In genomic region chr6:111228094-111228493, GRCh38 we compare ENCODE assay signal across 18 cellular contexts.
A peak's percentile ranks its signal among the peaks of the same experiment; 100 is the strongest.
DNase-seq lines count a peak whose midpoint lies in the region; TF ChIP-seq lines count a peak whose summit lies in the region.
"Had no signal": no experiment of that assay in that cellular context is flagged by ENCODE, and none has a peak within 500 bp of the region (broad histone marks: within the 10 kb centered on the region; RNA-seq: fewer than 3 reads in every experiment).

No MANE protein-coding gene starts in this region.

- no peaks in the 10 kb centered on the region for H3K79me2 ChIP-seq in GM23248 (ENCODE audit: insufficient read depth)

- no peak overlapping the region for H4K8ac ChIP-seq in mesenchymal stem cell (ENCODE audit: low read length)

- no peak for TF ChIP-seq POLR2A in esophagus squamous epithelium (IDR thresholded peaks at IDR 0.05)

- no peaks in the 10 kb centered on the region for H4K20me1 ChIP-seq in GM23248 (ENCODE audit: insufficient read depth)
- H4K20me1 ChIP-seq: BLaER1 had no signal

- H3K9me3 ChIP-seq in GM23248 (ENCODE audit: low read depth) (no peaks in the 10 kb centered on the region), SJCRH30 (replicated peaks) (no peaks in the 10 kb centered on the region), esophagus squamous epithelium (no peaks in the 10 kb centered on the region), mesenchymal stem cell (ENCODE audit: control insufficient read depth, low read length) (no peaks in the 10 kb centered on the region)
- H3K9me3 ChIP-seq: BLaER1, upper lobe of right lung had no signal

- in situ Hi-C loops in GM23248 (cut with MboI) = no loop called here

- TF ChIP-seq CTCF in esophagus squamous epithelium (IDR thresholded peaks at IDR 0.05) (no peak), mesothelial cell of epicardium (IDR thresholded peaks at IDR 0.05; ENCODE audit: unreplicated experiment) (no peak)

- no peak overlapping the region for H3K27ac Mint-ChIP-seq in mesothelial cell of epicardium
- H3K27ac Mint-ChIP-seq in activated T-helper 2 cell treated with anti-CD3 and anti-CD28 coated beads, Interferon-gamma antibody, Interleukin-2, Interleukin-4, amounts not matched to agents 10 μg/mL and 5 μg/mL and 100 μg/mL, durations not matched to agents 14 hours and 24 hours and 36 hours = no peak overlapping the region
- H3K27ac Mint-ChIP-seq: activated naive CD8-positive, alpha-beta T cell treated with anti-CD3 and anti-CD28 coated beads for 36 hours; T-cell had no signal

- H3K9ac ChIP-seq in GM23248 = peak overlapping the region; percentile 4; the same call in 1 of the 2 replicates
- H3K9ac ChIP-seq in mesenchymal stem cell (ENCODE audit: low read length) = peak overlapping the region; percentile 35
- H3K9ac ChIP-seq: BLaER1 had no signal

- H3K4me1 ChIP-seq in GM23248 (ENCODE audit: insufficient read depth) (peaks cover 42% of the 10 kb centered on the region), SJCRH30 (peaks cover 18% of the 10 kb centered on the region), esophagus squamous epithelium (peaks cover 0 to 18% (median 0%) of the 10 kb centered on the region in 3 donors), mesenchymal stem cell (ENCODE audit: control insufficient read depth, insufficient read depth, low read depth, low read length) (no peaks in the 10 kb centered on the region)
- H3K4me1 ChIP-seq: BLaER1 had no signal

- H3K36me3 ChIP-seq in GM23248 (ENCODE audit: low read depth) (no peaks in the 10 kb centered on the region), SJCRH30 (no peaks in the 10 kb centered on the region), esophagus squamous epithelium (no peaks in the 10 kb centered on the region), mesenchymal stem cell (ENCODE audit: control insufficient read depth in 1 of 2, insufficient read depth in 2 of 2, low read depth in 1 of 2, low read length in 2 of 2) (no peaks in the 10 kb centered on the region)
- H3K36me3 ChIP-seq: BLaER1, upper lobe of right lung had no signal

- no peak overlapping the region for H4K91ac ChIP-seq in mesenchymal stem cell (ENCODE audit: low read length)

- H3K27me3 ChIP-seq in GM23248 (replicated peaks; ENCODE audit: insufficient read depth) (no peaks in the 10 kb centered on the region), SJCRH30 (no peaks in the 10 kb centered on the region), esophagus squamous epithelium (no peaks in the 10 kb centered on the region), mesenchymal stem cell (ENCODE audit: control insufficient read depth in 1 of 2, insufficient read depth in 1 of 2, low read length in 2 of 2) (no peaks in the 10 kb centered on the region)
- H3K27me3 ChIP-seq: BLaER1, upper lobe of right lung had no signal

- 44 to 54% methylated on average over 2 of the region's 2 CpGs for WGBS in GM23248 (ENCODE audit: low coverage in 1 of 2, low lambda C conversion rate in 2 of 2, missing lambda C conversion rate in 2 of 2), 2 experiments
- WGBS in esophagus squamous epithelium, 2 donors = 50 to 63% methylated on average over 2 of the region's 2 CpGs
- no CpG with 5 or more reads among the region's 2 CpGs for WGBS in mesenchymal stem cell

- no peaks in the 10 kb centered on the region for H3K36me3 Mint-ChIP-seq in mesothelial cell of epicardium
- H3K36me3 Mint-ChIP-seq in activated T-helper 2 cell treated with anti-CD3 and anti-CD28 coated beads, Interferon-gamma antibody, Interleukin-2, Interleukin-4, amounts not matched to agents 10 μg/mL and 5 μg/mL and 100 μg/mL, durations not matched to agents 14 hours and 24 hours and 36 hours (ENCODE audit: low read depth) = no peaks in the 10 kb centered on the region
- H3K36me3 Mint-ChIP-seq: activated naive CD8-positive, alpha-beta T cell treated with anti-CD3 and anti-CD28 coated beads for 36 hours had no signal

- no peaks in the 10 kb centered on the region for H3K27me3 Mint-ChIP-seq in mesothelial cell of epicardium (ENCODE audit: low read depth)
- peaks cover 1% of the 10 kb centered on the region for H3K27me3 Mint-ChIP-seq in activated T-helper 2 cell treated with anti-CD3 and anti-CD28 coated beads, Interferon-gamma antibody, Interleukin-2, Interleukin-4, amounts not matched to agents 10 μg/mL and 5 μg/mL and 100 μg/mL, durations not matched to agents 14 hours and 24 hours and 36 hours (ENCODE audit: low read depth)
- H3K27me3 Mint-ChIP-seq: activated naive CD8-positive, alpha-beta T cell treated with anti-CD3 and anti-CD28 coated beads for 36 hours; naive thymus-derived CD8-positive, alpha-beta T cell; T-cell had no signal

- no peak overlapping the region for H2AK5ac ChIP-seq in mesenchymal stem cell (ENCODE audit: low read length, severe bottlenecking)

- peak overlapping the region; percentile 73 for H3K27ac ChIP-seq in GM23248
- H3K27ac ChIP-seq in SJCRH30 = peak overlapping the region; percentile 12; the same call in 1 of the 2 replicates
- peak overlapping the region; percentile 47 to 72 (median 61) for H3K27ac ChIP-seq in esophagus squamous epithelium
- peak overlapping the region; percentile 14 for H3K27ac ChIP-seq in mesenchymal stem cell (ENCODE audit: low read length, poor library complexity, severe bottlenecking)
- H3K27ac ChIP-seq: BLaER1, upper lobe of right lung had no signal

- no peak overlapping the region for H3K18ac ChIP-seq in mesenchymal stem cell (ENCODE audit: low read depth in 1 of 2, low read length in 2 of 2)

- no peak overlapping the region for H3K4ac ChIP-seq in mesenchymal stem cell (ENCODE audit: low read depth in 1 of 2, low read length in 2 of 2)

- no peak overlapping the region for H3K23ac ChIP-seq in mesenchymal stem cell (ENCODE audit: low read length in 2 of 2)

- peaks cover 30% of the 10 kb centered on the region for H3F3A ChIP-seq in GM23248 (ENCODE audit: insufficient read depth)

- H2BK5ac ChIP-seq in mesenchymal stem cell (ENCODE audit: low read depth, low read length, poor library complexity, severe bottlenecking) = no peak overlapping the region

- peak overlapping the region; percentile 22; the same call in 1 of the 2 replicates for H2AFZ ChIP-seq in GM23248
- no peak overlapping the region for H2AFZ ChIP-seq in mesenchymal stem cell (ENCODE audit: low read depth, low read length)

- H3K4me3 ChIP-seq in GM23248 (peak overlapping the region; percentile 1; the same call in 1 of the 2 replicates), SJCRH30 (no peak overlapping the region), esophagus squamous epithelium (no peak overlapping the region), mesenchymal stem cell (ENCODE audit: insufficient read depth in 1 of 2, low read depth in 1 of 2, low read length in 2 of 2) (no peak overlapping the region)
- H3K4me3 ChIP-seq: BLaER1, upper lobe of right lung had no signal

- H2BK120ac ChIP-seq in mesenchymal stem cell (ENCODE audit: low read depth, low read length) = no peak overlapping the region

- no peaks in the 10 kb centered on the region for H3K9me3 Mint-ChIP-seq in mesothelial cell of epicardium
- H3K9me3 Mint-ChIP-seq in activated T-helper 2 cell treated with anti-CD3 and anti-CD28 coated beads, Interferon-gamma antibody, Interleukin-2, Interleukin-4, amounts not matched to agents 10 μg/mL and 5 μg/mL and 100 μg/mL, durations not matched to agents 14 hours and 24 hours and 36 hours = no peaks in the 10 kb centered on the region
- H3K9me3 Mint-ChIP-seq: activated naive CD8-positive, alpha-beta T cell treated with anti-CD3 and anti-CD28 coated beads for 36 hours; T-cell had no signal

- H2BK15ac ChIP-seq in mesenchymal stem cell (ENCODE audit: low read depth, poor library complexity, severe bottlenecking) = no peak overlapping the region

- no peaks in the 10 kb centered on the region for H3K79me1 ChIP-seq in mesenchymal stem cell (replicated peaks; ENCODE audit: low read length, poor library complexity, severe bottlenecking)

- H3K4me2 ChIP-seq in GM23248 (ENCODE audit: unreplicated experiment) (peak overlapping the region; percentile 62), mesenchymal stem cell (ENCODE audit: low read length, poor library complexity, severe bottlenecking) (no peak overlapping the region)
- H3K4me2 ChIP-seq: BLaER1 had no signal

- H3K14ac ChIP-seq in mesenchymal stem cell (ENCODE audit: low read length in 2 of 2) = no peak overlapping the region

- no peak overlapping the region for H3K4me3 Mint-ChIP-seq in mesothelial cell of epicardium
- no peak overlapping the region for H3K4me3 Mint-ChIP-seq in activated T-helper 2 cell treated with anti-CD3 and anti-CD28 coated beads, Interferon-gamma antibody, Interleukin-2, Interleukin-4, amounts not matched to agents 10 μg/mL and 5 μg/mL and 100 μg/mL, durations not matched to agents 14 hours and 24 hours and 36 hours (ENCODE audit: low read depth)
- H3K4me3 Mint-ChIP-seq: activated naive CD8-positive, alpha-beta T cell treated with anti-CD3 and anti-CD28 coated beads for 36 hours; naive thymus-derived CD8-positive, alpha-beta T cell; T-cell had no signal

- peaks cover 3% of the 10 kb centered on the region for H3K4me1 Mint-ChIP-seq in mesothelial cell of epicardium
- H3K4me1 Mint-ChIP-seq in activated T-helper 2 cell treated with anti-CD3 and anti-CD28 coated beads, Interferon-gamma antibody, Interleukin-2, Interleukin-4, amounts not matched to agents 10 μg/mL and 5 μg/mL and 100 μg/mL, durations not matched to agents 14 hours and 24 hours and 36 hours (ENCODE audit: low read depth) = no peaks in the 10 kb centered on the region
- H3K4me1 Mint-ChIP-seq: naive thymus-derived CD8-positive, alpha-beta T cell; T-cell had no signal

- H3K9me2 ChIP-seq in GM23248 (ENCODE audit: insufficient read depth) = no peaks in the 10 kb centered on the region

- intact Hi-C loops in esophagus squamous epithelium (cut with DNase I) = no loop called here
- intact Hi-C loops in activated T-helper 2 cell treated with anti-CD3 and anti-CD28 coated beads, Interferon-gamma antibody, Interleukin-2, Interleukin-4, amounts not matched to agents 10 μg/mL and 5 μg/mL and 100 μg/mL, durations not matched to agents 14 hours and 24 hours and 36 hours (cut with micrococcal nuclease) = no loop called here

- H2BK12ac ChIP-seq in mesenchymal stem cell (ENCODE audit: low read length in 2 of 2) = no peak overlapping the region

- DNase-seq in GM23248 (peak; percentile 63), SJCRH30 (peak in 1 of 2 experiments; percentile 46), esophagus squamous epithelium (lab: John Stamatoyannopoulos, UW) (no peak), mesenchymal stem cell (no peak), SKM-1 treated with dmso at 0.1 percent for 144 hours (lab: John Stamatoyannopoulos, UW; ENCODE audit: unreplicated experiment) (no peak), mesothelial cell of epicardium (ENCODE audit: low spot score in 2 of 2, unreplicated experiment in 2 of 2) (no peak), NCI-H187 treated with DMSO at 0.1 percent for 48 hours (lab: John Stamatoyannopoulos, UW) (no peak)
- no peak for DNase-seq in activated T-helper 2 cell treated with anti-CD3 and anti-CD28 coated beads, Interferon-gamma antibody, Interleukin-2, Interleukin-4, amounts not matched to agents 10 μg/mL and 5 μg/mL and 100 μg/mL, durations not matched to agents 14 hours and 24 hours and 36 hours (ENCODE audit: low spot score)
- DNase-seq: activated naive CD8-positive, alpha-beta T cell treated with anti-CD3 and anti-CD28 coated beads for 36 hours; activated T-cell treated with anti-CD3 and anti-CD28 coated beads for 4 hours; DMS53; naive thymus-derived CD8-positive, alpha-beta T cell; NCI-H446; right cardiac atrium; stimulated activated CD4-positive, alpha-beta T cell treated with anti-CD3 and anti-CD28 coated beads, Interleukin-2, amount 100 ng/mL, for 48 hours; T-cell; upper lobe of right lung had no signal

Comparison
In these comparisons a context has a peak if more than half of its experiments do, and no peak if none do; other contexts are left out.
1. H3K27ac ChIP-seq: peak in every context shown above with its lines; median percentile 73 in GM23248; 61 in esophagus squamous epithelium; 14 in mesenchymal stem cell; 12 in SJCRH30.